In the genomic region with DNA sequence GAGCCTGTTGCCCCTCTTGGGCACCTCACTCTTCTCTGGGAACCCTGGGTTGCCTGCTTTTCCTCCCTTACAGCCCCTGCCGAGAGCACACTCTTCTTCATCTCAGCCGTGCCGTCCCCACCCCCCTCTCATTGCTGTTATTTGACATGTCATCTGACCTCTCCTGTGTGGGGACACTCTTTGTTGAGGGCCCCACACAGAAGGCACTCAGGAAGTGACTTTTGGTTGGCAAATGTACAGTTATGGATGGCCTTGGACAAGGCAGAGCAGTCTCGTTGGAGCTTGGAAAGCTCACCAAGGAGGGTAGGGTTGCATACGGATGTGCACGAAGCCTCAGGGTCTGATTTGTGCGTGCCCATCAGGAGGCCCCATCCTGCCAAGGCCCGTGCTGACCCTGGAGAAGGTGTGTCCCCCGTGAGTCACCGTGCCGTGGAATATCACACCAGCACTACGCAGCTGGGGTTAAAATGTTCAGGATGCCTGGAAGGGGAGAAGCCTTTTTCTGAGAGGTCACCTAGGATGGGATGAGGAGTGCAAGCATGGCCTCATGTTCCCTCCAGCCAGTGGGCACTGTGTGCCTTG, we compare ENCODE assay signal across 1 cellular context.
A peak's percentile ranks its signal among the peaks of the same experiment; 100 is the strongest.
TF ChIP-seq lines count a peak whose summit lies in the region.

No MANE protein-coding gene starts in this region.

TF ChIP-seq in HepG2, 621 proteins besides CTCF, POLR2A, EP300 and RAD21 (continued from another document and continues in another):
- TF ChIP-seq, protein P1, sequence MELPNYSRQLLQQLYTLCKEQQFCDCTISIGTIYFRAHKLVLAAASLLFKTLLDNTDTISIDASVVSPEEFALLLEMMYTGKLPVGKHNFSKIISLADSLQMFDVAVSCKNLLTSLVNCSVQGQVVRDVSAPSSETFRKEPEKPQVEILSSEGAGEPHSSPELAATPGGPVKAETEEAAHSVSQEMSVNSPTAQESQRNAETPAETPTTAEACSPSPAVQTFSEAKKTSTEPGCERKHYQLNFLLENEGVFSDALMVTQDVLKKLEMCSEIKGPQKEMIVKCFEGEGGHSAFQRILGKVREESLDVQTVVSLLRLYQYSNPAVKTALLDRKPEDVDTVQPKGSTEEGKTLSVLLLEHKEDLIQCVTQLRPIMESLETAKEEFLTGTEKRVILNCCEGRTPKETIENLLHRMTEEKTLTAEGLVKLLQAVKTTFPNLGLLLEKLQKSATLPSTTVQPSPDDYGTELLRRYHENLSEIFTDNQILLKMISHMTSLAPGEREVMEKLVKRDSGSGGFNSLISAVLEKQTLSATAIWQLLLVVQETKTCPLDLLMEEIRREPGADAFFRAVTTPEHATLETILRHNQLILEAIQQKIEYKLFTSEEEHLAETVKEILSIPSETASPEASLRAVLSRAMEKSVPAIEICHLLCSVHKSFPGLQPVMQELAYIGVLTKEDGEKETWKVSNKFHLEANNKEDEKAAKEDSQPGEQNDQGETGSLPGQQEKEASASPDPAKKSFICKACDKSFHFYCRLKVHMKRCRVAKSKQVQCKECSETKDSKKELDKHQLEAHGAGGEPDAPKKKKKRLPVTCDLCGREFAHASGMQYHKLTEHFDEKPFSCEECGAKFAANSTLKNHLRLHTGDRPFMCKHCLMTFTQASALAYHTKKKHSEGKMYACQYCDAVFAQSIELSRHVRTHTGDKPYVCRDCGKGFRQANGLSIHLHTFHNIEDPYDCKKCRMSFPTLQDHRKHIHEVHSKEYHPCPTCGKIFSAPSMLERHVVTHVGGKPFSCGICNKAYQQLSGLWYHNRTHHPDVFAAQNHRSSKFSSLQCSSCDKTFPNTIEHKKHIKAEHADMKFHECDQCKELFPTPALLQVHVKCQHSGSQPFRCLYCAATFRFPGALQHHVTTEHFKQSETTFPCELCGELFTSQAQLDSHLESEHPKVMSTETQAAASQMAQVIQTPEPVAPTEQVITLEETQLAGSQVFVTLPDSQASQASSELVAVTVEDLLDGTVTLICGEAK (IDR thresholded peaks at IDR 0.05) = no peak
- TF ChIP-seq, protein P1 (CRISPR knock-in tag; IDR thresholded peaks at IDR 0.05) = no peak
- TF ChIP-seq, protein P2, sequence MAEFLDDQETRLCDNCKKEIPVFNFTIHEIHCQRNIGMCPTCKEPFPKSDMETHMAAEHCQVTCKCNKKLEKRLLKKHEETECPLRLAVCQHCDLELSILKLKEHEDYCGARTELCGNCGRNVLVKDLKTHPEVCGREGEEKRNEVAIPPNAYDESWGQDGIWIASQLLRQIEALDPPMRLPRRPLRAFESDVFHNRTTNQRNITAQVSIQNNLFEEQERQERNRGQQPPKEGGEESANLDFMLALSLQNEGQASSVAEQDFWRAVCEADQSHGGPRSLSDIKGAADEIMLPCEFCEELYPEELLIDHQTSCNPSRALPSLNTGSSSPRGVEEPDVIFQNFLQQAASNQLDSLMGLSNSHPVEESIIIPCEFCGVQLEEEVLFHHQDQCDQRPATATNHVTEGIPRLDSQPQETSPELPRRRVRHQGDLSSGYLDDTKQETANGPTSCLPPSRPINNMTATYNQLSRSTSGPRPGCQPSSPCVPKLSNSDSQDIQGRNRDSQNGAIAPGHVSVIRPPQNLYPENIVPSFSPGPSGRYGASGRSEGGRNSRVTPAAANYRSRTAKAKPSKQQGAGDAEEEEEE (CRISPR knock-in tag; IDR thresholded peaks at IDR 0.05; ENCODE audit: borderline replicate concordance) = no peak
- no peak for TF ChIP-seq ZMAT3 (CRISPR knock-in tag; conservative IDR thresholded peaks at IDR 0.05)
- TF ChIP-seq, protein P3, sequence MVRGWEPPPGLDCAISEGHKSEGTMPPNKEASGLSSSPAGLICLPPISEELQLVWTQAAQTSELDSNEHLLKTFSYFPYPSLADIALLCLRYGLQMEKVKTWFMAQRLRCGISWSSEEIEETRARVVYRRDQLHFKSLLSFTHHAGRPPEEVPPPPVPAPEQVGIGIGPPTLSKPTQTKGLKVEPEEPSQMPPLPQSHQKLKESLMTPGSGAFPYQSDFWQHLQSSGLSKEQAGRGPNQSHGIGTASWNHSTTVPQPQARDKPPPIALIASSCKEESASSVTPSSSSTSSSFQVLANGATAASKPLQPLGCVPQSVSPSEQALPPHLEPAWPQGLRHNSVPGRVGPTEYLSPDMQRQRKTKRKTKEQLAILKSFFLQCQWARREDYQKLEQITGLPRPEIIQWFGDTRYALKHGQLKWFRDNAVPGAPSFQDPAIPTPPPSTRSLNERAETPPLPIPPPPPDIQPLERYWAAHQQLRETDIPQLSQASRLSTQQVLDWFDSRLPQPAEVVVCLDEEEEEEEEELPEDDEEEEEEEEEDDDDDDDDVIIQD (CRISPR knock-in tag; IDR thresholded peaks at IDR 0.05; ENCODE audit: low read depth) = peak; percentile 74; the same call in 1 of the 2 replicates
- no peak for TF ChIP-seq CENPT (CRISPR knock-in tag; IDR thresholded peaks at IDR 0.05; ENCODE audit: low read depth)
- TF ChIP-seq, protein P4, sequence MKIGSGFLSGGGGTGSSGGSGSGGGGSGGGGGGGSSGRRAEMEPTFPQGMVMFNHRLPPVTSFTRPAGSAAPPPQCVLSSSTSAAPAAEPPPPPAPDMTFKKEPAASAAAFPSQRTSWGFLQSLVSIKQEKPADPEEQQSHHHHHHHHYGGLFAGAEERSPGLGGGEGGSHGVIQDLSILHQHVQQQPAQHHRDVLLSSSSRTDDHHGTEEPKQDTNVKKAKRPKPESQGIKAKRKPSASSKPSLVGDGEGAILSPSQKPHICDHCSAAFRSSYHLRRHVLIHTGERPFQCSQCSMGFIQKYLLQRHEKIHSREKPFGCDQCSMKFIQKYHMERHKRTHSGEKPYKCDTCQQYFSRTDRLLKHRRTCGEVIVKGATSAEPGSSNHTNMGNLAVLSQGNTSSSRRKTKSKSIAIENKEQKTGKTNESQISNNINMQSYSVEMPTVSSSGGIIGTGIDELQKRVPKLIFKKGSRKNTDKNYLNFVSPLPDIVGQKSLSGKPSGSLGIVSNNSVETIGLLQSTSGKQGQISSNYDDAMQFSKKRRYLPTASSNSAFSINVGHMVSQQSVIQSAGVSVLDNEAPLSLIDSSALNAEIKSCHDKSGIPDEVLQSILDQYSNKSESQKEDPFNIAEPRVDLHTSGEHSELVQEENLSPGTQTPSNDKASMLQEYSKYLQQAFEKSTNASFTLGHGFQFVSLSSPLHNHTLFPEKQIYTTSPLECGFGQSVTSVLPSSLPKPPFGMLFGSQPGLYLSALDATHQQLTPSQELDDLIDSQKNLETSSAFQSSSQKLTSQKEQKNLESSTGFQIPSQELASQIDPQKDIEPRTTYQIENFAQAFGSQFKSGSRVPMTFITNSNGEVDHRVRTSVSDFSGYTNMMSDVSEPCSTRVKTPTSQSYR (CRISPR knock-in tag; IDR thresholded peaks at IDR 0.05; ENCODE audit: borderline replicate concordance) = peak; percentile 85; the same call in 1 of the 2 replicates
- TF ChIP-seq ZNF124 (CRISPR knock-in tag; IDR thresholded peaks at IDR 0.05) = no peak
- TF ChIP-seq SRSF9 (IDR thresholded peaks at IDR 0.05; ENCODE audit: borderline replicate concordance, insufficient read depth, low read depth, low read length, poor library complexity, severe bottlenecking) = no peak
- TF ChIP-seq KDM4B (CRISPR knock-in tag; IDR thresholded peaks at IDR 0.05) = no peak
- TF ChIP-seq, protein P5, sequence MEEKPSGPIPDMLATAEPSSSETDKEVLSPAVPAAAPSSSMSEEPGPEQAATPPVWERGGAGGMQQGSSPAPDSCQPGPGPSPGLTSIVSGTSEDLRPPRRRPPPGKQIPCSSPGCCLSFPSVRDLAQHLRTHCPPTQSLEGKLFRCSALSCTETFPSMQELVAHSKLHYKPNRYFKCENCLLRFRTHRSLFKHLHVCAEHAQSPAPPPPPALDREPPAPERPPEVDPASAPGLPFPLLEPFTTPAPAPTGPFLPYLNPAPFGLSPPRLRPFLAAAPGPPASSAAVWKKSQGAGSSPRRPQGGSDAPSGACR (CRISPR knock-in tag; IDR thresholded peaks at IDR 0.05) = no peak
- TF ChIP-seq ZNF3 (CRISPR knock-in tag; IDR thresholded peaks at IDR 0.05) = no peak
- peak; percentile 57; the same call in 1 of the 2 replicates for TF ChIP-seq SIX4 (CRISPR knock-in tag; IDR thresholded peaks at IDR 0.05)
- TF ChIP-seq ZSCAN22 (CRISPR knock-in tag; IDR thresholded peaks at IDR 0.05) = 0 out of 2 replicates have a peak, but pooled peaks have one; percentile 29
- TF ChIP-seq, protein P6, sequence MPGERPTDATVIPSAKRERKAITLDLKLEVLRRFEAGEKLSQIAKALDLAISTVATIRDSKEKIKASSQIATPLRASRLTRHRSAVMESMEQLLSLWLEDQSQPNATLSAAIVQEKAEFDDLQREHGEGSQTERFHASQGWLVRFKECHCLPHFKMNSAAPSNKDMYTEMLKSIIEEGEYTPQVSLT (CRISPR knock-in tag; IDR thresholded peaks at IDR 0.05; ENCODE audit: borderline replicate concordance, low read depth) = no peak
- TF ChIP-seq, protein P7, sequence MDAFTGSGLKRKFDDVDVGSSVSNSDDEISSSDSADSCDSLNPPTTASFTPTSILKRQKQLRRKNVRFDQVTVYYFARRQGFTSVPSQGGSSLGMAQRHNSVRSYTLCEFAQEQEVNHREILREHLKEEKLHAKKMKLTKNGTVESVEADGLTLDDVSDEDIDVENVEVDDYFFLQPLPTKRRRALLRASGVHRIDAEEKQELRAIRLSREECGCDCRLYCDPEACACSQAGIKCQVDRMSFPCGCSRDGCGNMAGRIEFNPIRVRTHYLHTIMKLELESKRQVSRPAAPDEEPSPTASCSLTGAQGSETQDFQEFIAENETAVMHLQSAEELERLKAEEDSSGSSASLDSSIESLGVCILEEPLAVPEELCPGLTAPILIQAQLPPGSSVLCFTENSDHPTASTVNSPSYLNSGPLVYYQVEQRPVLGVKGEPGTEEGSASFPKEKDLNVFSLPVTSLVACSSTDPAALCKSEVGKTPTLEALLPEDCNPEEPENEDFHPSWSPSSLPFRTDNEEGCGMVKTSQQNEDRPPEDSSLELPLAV (CRISPR knock-in tag; conservative IDR thresholded peaks at IDR 0.05; ENCODE audit: low read depth) = no peak
- no peak for TF ChIP-seq FOSL1 (CRISPR knock-in tag; IDR thresholded peaks at IDR 0.05; ENCODE audit: borderline replicate concordance)
- peak; percentile 64 for TF ChIP-seq GATAD2A (CRISPR knock-in tag; IDR thresholded peaks at IDR 0.05)
- no peak for TF ChIP-seq ZNF781 (CRISPR knock-in tag; IDR thresholded peaks at IDR 0.05; ENCODE audit: borderline replicate concordance, not compliant biosample characterization)
- TF ChIP-seq JUNB (CRISPR knock-in tag; IDR thresholded peaks at IDR 0.05; ENCODE audit: borderline replicate concordance) = no peak
- peak; percentile 17; the same call in 1 of the 2 replicates for TF ChIP-seq GATAD1 (CRISPR knock-in tag; IDR thresholded peaks at IDR 0.05)
- no peak for TF ChIP-seq MATR3 (CRISPR knock-in tag; IDR thresholded peaks at IDR 0.05)
- TF ChIP-seq, protein P8, sequence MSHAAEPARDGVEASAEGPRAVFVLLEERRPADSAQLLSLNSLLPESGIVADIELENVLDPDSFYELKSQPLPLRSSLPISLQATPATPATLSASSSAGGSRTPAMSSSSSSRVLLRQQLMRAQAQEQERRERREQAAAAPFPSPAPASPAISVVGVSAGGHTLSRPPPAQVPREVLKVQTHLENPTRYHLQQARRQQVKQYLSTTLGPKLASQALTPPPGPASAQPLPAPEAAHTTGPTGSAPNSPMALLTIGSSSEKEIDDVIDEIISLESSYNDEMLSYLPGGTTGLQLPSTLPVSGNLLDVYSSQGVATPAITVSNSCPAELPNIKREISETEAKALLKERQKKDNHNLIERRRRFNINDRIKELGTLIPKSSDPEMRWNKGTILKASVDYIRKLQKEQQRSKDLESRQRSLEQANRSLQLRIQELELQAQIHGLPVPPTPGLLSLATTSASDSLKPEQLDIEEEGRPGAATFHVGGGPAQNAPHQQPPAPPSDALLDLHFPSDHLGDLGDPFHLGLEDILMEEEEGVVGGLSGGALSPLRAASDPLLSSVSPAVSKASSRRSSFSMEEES (CRISPR knock-in tag; IDR thresholded peaks at IDR 0.05) = peak; percentile 81
- TF ChIP-seq ZFYVE20 (CRISPR knock-in tag; IDR thresholded peaks at IDR 0.05; ENCODE audit: borderline replicate concordance, low read depth) = no peak
- TF ChIP-seq, protein P9, sequence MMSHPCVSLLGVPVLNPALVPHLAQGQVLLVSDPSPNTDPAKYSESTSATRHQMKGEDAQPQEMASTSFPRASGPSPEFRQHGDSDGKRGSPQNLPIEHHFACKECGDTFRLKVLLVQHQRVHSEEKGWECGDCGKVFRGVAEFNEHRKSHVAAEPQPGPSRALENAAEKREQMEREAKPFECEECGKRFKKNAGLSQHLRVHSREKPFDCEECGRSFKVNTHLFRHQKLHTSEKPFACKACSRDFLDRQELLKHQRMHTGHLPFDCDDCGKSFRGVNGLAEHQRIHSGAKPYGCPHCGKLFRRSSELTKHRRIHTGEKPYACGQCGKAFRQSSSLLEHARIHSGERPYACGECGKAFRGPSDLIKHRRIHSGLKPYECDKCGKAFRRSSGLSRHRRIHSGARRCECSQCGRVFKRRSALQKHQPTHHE (CRISPR knock-in tag; IDR thresholded peaks at IDR 0.05; ENCODE audit: borderline replicate concordance) = no peak
- no peak for TF ChIP-seq DMAP1 (CRISPR knock-in tag; IDR thresholded peaks at IDR 0.05)
- TF ChIP-seq HES4 (CRISPR knock-in tag; IDR thresholded peaks at IDR 0.05; ENCODE audit: borderline replicate concordance) = no peak
- TF ChIP-seq, protein P10, sequence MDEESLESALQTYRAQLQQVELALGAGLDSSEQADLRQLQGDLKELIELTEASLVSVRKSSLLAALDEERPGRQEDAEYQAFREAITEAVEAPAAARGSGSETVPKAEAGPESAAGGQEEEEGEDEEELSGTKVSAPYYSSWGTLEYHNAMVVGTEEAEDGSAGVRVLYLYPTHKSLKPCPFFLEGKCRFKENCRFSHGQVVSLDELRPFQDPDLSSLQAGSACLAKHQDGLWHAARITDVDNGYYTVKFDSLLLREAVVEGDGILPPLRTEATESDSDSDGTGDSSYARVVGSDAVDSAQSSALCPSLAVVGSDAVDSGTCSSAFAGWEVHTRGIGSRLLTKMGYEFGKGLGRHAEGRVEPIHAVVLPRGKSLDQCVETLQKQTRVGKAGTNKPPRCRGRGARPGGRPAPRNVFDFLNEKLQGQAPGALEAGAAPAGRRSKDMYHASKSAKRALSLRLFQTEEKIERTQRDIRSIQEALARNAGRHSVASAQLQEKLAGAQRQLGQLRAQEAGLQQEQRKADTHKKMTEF (CRISPR knock-in tag; IDR thresholded peaks at IDR 0.05) = peak; percentile 28; the same call in 1 of the 2 replicates
